8 cellular contexts compared by ENCODE assay signal in the genomic region with DNA sequence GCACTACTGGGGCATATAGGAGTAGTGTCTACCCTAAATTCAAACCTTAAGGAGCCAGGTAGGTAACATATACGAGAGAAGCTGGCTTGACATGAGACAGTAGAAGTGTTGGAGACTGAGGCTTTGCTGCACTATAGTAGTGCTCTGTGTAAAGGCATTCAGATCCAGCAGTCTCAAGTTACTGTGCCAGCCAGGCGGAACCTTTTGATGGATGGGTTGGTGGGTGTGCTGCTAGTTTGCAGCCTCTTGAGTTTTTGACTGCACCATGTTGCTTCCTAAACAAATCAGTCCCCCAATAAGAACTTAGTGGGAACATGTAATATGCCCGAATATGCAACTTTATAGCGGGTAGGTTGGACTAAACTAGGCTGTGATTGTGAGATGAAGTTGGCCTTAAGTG. TPM values are rescaled to one million over a fixed set of nuclear protein-coding genes. Genes with fewer than 3 reads are reported as not detected.
A peak's percentile ranks its signal among the peaks of the same experiment; 100 is the strongest.
DNase-seq lines count a peak whose midpoint lies in the region; ATAC-seq, FAIRE-seq and TF ChIP-seq lines count a peak whose summit lies in the region.

No MANE protein-coding gene starts in this region.

- H3K9me3 ChIP-seq in kidney (ENCODE audit: control insufficient read depth in 1 of 2, low read length in 2 of 2), result no peaks in the 10 kb centered on the region
- no peaks in the 10 kb centered on the region for H3K9me3 ChIP-seq in thoracic aorta

- H3K4me3 ChIP-seq in kidney (ENCODE audit: low read length in 2 of 2), result peak overlapping the region; percentile 70 to 83
- H3K4me3 ChIP-seq in thoracic aorta, result peak overlapping the region; percentile 98

- TF ChIP-seq CTCF in kidney (IDR thresholded peaks at IDR 0.05; ENCODE audit: borderline replicate concordance, extremely low read depth, insufficient read depth) (no peak), thoracic aorta (IDR thresholded peaks at IDR 0.05) (no peak)

- peak overlapping the region; percentile 96 for H3K4me3 Mint-ChIP-seq in activated CD4-positive, alpha-beta T cell treated with anti-CD3 and anti-CD28 coated beads, Interleukin-2, amount 10 ng/mL, durations not matched to agents 24 days and 14 days
- H3K4me3 Mint-ChIP-seq in activated CD8-positive, alpha-beta T cell treated with anti-CD3 and anti-CD28 coated beads, Interleukin-2, amount 10 ng/mL, durations not matched to agents 7 days and 5 days, result peak overlapping the region; percentile 93

- peaks cover 5% of the 10 kb centered on the region for H3K27me3 Mint-ChIP-seq in activated CD4-positive, alpha-beta T cell treated with anti-CD3 and anti-CD28 coated beads, Interleukin-2, amount 10 ng/mL, durations not matched to agents 24 days and 14 days
- H3K27me3 Mint-ChIP-seq in activated CD8-positive, alpha-beta T cell treated with anti-CD3 and anti-CD28 coated beads, Interleukin-2, amount 10 ng/mL, durations not matched to agents 7 days and 5 days (ENCODE audit: low read depth), result peaks cover 8% of the 10 kb centered on the region

- H3K27ac ChIP-seq in kidney (ENCODE audit: low read depth in 2 of 2, low read length in 2 of 2) (no peak overlapping the region), thoracic aorta (no peak overlapping the region)

- H3K36me3 ChIP-seq in kidney (ENCODE audit: control insufficient read depth in 1 of 2, insufficient read depth in 2 of 2, low read length in 2 of 2) (no peaks in the 10 kb centered on the region), thoracic aorta (peaks cover 3% of the 10 kb centered on the region)

- H3K36me3 Mint-ChIP-seq in activated CD4-positive, alpha-beta T cell treated with anti-CD3 and anti-CD28 coated beads, Interleukin-2, amount 10 ng/mL, durations not matched to agents 24 days and 14 days (ENCODE audit: low read depth), result peaks cover 34% of the 10 kb centered on the region
- peaks cover 35% of the 10 kb centered on the region for H3K36me3 Mint-ChIP-seq in activated CD8-positive, alpha-beta T cell treated with anti-CD3 and anti-CD28 coated beads, Interleukin-2, amount 10 ng/mL, durations not matched to agents 7 days and 5 days (ENCODE audit: low read depth)

- POLR2A ChIA-PET in activated CD8-positive, alpha-beta T cell treated with anti-CD3 and anti-CD28 coated beads, Interleukin-2, amount 10 ng/mL, durations not matched to agents 7 days and 5 days (lab: Charles Lee), result interaction anchor here (0.8 to 4.2 kb wide), 4 partner anchors 10 to 1090 kb away, joined by 3 to 26 read pairs (median 13); no protein-coding TSS in a partner anchor

- DNase-seq in activated CD4-positive, alpha-beta T cell treated with anti-CD3 and anti-CD28 coated beads, Interleukin-2, amount 10 ng/mL, durations not matched to agents 24 days and 14 days, result no peak
- DNase-seq in activated CD4-positive, alpha-beta T cell treated with anti-CD3 and anti-CD28 coated beads, Interleukin-2, amount 50 U/mL, for 48 hours, result no peak
- DNase-seq in activated CD8-positive, alpha-beta T cell treated with anti-CD3 and anti-CD28 coated beads, Interleukin-2, amount 10 ng/mL, durations not matched to agents 7 days and 5 days, result no peak
- DNase-seq in kidney (no peak), thoracic aorta (ENCODE audit: low spot score) (no peak), posterior cingulate gyrus (no peak)

- no peaks in the 10 kb centered on the region for H3K27me3 ChIP-seq in thoracic aorta (replicated peaks; ENCODE audit: insufficient read depth)

- peak overlapping the region; percentile 77 to 85 for H3K9ac ChIP-seq in kidney (ENCODE audit: low read length in 2 of 2)

- CTCF ChIA-PET in activated CD8-positive, alpha-beta T cell treated with anti-CD3 and anti-CD28 coated beads, Interleukin-2, amount 10 ng/mL, durations not matched to agents 7 days and 5 days (lab: Charles Lee), result interaction anchor here (1.4 to 6.3 kb wide), 8 partner anchors 10 to 239 kb away, joined by 3 to 71 read pairs (median 6); no protein-coding TSS in a partner anchor

- peak overlapping the region; percentile 6 for H3K27ac Mint-ChIP-seq in activated CD4-positive, alpha-beta T cell treated with anti-CD3 and anti-CD28 coated beads, Interleukin-2, amount 10 ng/mL, durations not matched to agents 24 days and 14 days
- H3K27ac Mint-ChIP-seq in activated CD8-positive, alpha-beta T cell treated with anti-CD3 and anti-CD28 coated beads, Interleukin-2, amount 10 ng/mL, durations not matched to agents 7 days and 5 days, result peak overlapping the region; percentile 91

- H3K4me1 Mint-ChIP-seq in activated CD4-positive, alpha-beta T cell treated with anti-CD3 and anti-CD28 coated beads, Interleukin-2, amount 10 ng/mL, durations not matched to agents 24 days and 14 days, result peaks cover 45% of the 10 kb centered on the region
- H3K4me1 Mint-ChIP-seq in activated CD8-positive, alpha-beta T cell treated with anti-CD3 and anti-CD28 coated beads, Interleukin-2, amount 10 ng/mL, durations not matched to agents 7 days and 5 days (ENCODE audit: low read depth), result peaks cover 53% of the 10 kb centered on the region

- no peak for FAIRE-seq in kidney (lab: Jason Lieb, UNC)

- H3K9me3 Mint-ChIP-seq in activated CD4-positive, alpha-beta T cell treated with anti-CD3 and anti-CD28 coated beads, Interleukin-2, amount 10 ng/mL, durations not matched to agents 24 days and 14 days, result no peaks in the 10 kb centered on the region
- H3K9me3 Mint-ChIP-seq in activated CD8-positive, alpha-beta T cell treated with anti-CD3 and anti-CD28 coated beads, Interleukin-2, amount 10 ng/mL, durations not matched to agents 7 days and 5 days (ENCODE audit: insufficient read depth), result no peaks in the 10 kb centered on the region

- intact Hi-C loops in activated CD4-positive, alpha-beta T cell treated with anti-CD3 and anti-CD28 coated beads, Interleukin-2, amount 10 ng/mL, durations not matched to agents 24 days and 14 days (cut with micrococcal nuclease), result no loop called here
- intact Hi-C loops in kidney (cut with DNase I), result no loop called here
- intact Hi-C loops in posterior cingulate gyrus (cut with DNase I), result no loop called here

- ATAC-seq in activated CD8-positive, alpha-beta T cell treated with anti-CD3 and anti-CD28 coated beads, Interleukin-2, amount 10 ng/mL, durations not matched to agents 7 days and 5 days, result no peak
- ATAC-seq in thoracic aorta (ENCODE audit: insufficient number of reproducible peaks, low FRiP score, low read depth) (no peak), GM19452 (IDR thresholded peaks at IDR 0.05; ENCODE audit: unreplicated experiment) (no peak), HG02884 (IDR thresholded peaks at IDR 0.05; ENCODE audit: unreplicated experiment) (no peak)

- H3K4me1 ChIP-seq in kidney (ENCODE audit: control insufficient read depth in 1 of 2, insufficient read depth in 1 of 2, low read depth in 1 of 2, low read length in 2 of 2) (peaks cover 15 to 25% of the 10 kb centered on the region in 2 donors), thoracic aorta (ENCODE audit: control insufficient read depth in 1 of 2, low read depth in 2 of 2) (peaks cover 34 to 42% of the 10 kb centered on the region in 2 donors)

RNA-seq across cellular contexts. Expression of a gene that starts 1.5 kb away (rescaled TPM):
- 173 and 177 TPM in 2 replicates for total RNA-seq in activated CD4-positive, alpha-beta T cell treated with anti-CD3 and anti-CD28 coated beads, Interleukin-2, amount 10 ng/mL, durations not matched to agents 24 days and 14 days
- total RNA-seq in activated CD8-positive, alpha-beta T cell treated with anti-CD3 and anti-CD28 coated beads, Interleukin-2, amount 10 ng/mL, durations not matched to agents 7 days and 5 days, result 100 to 1,000 TPM; 167 to 170 TPM
- total RNA-seq in kidney (205 TPM), thoracic aorta (100 to 1,000 TPM; 127 to 145 TPM)
- 331 TPM for polyA plus RNA-seq in kidney (ENCODE audit: insufficient read depth, low read depth, low replicate concordance)

RNA-seq across cellular contexts. Expression of a gene that starts 23.0 kb away (rescaled TPM):
- total RNA-seq in activated CD4-positive, alpha-beta T cell treated with anti-CD3 and anti-CD28 coated beads, Interleukin-2, amount 10 ng/mL, durations not matched to agents 24 days and 14 days, result not detected in 2 replicates
- under 1 TPM; 0.13 to 0.32 TPM for total RNA-seq in activated CD8-positive, alpha-beta T cell treated with anti-CD3 and anti-CD28 coated beads, Interleukin-2, amount 10 ng/mL, durations not matched to agents 7 days and 5 days
- total RNA-seq in kidney (0.13 TPM), thoracic aorta (1 to 10 TPM; 1.6 to 2.3 TPM)
- polyA plus RNA-seq in kidney (ENCODE audit: insufficient read depth, low read depth, low replicate concordance), result not detected

RNA-seq across cellular contexts. Expression of a gene that starts 55.7 kb away (rescaled TPM):
- total RNA-seq in activated CD4-positive, alpha-beta T cell treated with anti-CD3 and anti-CD28 coated beads, Interleukin-2, amount 10 ng/mL, durations not matched to agents 24 days and 14 days, result 25.5 and 25.7 TPM in 2 replicates
- 10 to 100 TPM; 67.8 to 73.0 TPM for total RNA-seq in activated CD8-positive, alpha-beta T cell treated with anti-CD3 and anti-CD28 coated beads, Interleukin-2, amount 10 ng/mL, durations not matched to agents 7 days and 5 days
- total RNA-seq in kidney (19.6 TPM), thoracic aorta (10 to 100 TPM; 47.0 to 52.1 TPM)
- polyA plus RNA-seq in kidney (ENCODE audit: insufficient read depth, low read depth, low replicate concordance), result 8.3 TPM
